ENCODE assay signal across 22 cellular contexts in the genomic region with DNA sequence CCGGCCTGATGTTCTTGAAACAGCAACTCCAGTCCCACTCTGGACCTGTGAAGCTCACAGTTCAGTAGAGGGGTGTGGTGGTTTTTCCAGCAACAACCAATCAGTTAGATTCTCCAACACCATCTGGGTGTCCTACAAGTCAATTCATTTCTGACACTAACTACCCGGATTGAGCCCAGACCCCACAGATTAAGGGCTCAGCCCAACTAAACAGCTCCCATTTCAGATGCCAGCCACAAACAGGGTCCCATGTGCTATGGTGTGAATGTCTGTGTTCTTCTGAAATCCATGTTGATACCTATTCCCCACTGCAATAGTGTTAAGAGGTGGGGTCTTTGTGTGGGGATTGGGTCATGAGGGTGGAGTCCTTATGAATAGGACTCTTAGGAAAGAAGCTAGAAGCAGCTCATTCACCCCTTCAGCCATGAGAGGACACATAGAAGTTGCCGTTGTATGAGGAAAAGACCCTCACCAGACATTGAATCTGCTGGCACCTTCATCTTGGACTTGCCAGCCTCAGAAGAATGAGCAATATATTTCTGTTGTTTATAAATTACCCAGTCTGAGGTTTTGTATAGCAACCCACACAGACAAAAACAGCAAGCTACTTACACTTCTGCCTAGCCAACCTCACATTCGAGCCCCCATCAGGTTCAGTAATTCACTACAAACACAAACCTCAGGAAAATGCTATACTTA.
"Had no signal": no experiment of that assay in that cellular context is flagged by ENCODE, and none has a peak within 500 bp of the region (broad histone marks: within the 10 kb centered on the region; RNA-seq: fewer than 3 reads in every experiment).

No MANE protein-coding gene starts in this region.

- H3K27ac ChIP-seq: neutrophil, ovary, prostate gland, skin epidermis had no signal

- ATAC-seq: activated CD4-positive, alpha-beta T cell treated with anti-CD3 and anti-CD28 coated beads for 36 hours; activated T-helper 17 cell treated with anti-CD3 and anti-CD28 coated beads, Interleukin-2, amount 50 U/mL, for 72 hours; natural killer cell treated with Interleukin-12 subunit alpha and Interleukin-12 subunit beta and Interleukin-15 and Interleukin-18, amount 100 ng/mL, for 72 hours; right cardiac atrium; stimulated activated naive B cell treated with anti-CD40 and anti-IgM and Interleukin-4, amounts not matched to agents 10 μg/mL and 1 μg/mL and 100 μg/mL, for 72 hours had no signal

- H3K4me1 ChIP-seq: prostate gland had no signal

- DNase-seq: activated B cell treated with CpG ODN at 0.5 μM for 24 hours; activated CD4-positive, alpha-beta T cell treated with anti-CD3 and anti-CD28 coated beads for 36 hours; activated CD4-positive, alpha-beta T cell treated with anti-CD3 and anti-CD28 coated beads, Interleukin-2, amount 50 U/mL, for 4 hours; activated CD8-positive, alpha-beta memory T cell treated with anti-CD3 and anti-CD28 coated beads, Interleukin-2, amount 50 U/mL, for 4 hours; activated naive CD4-positive, alpha-beta T cell treated with anti-CD3 and anti-CD28 coated beads for 36 hours; activated naive CD8-positive, alpha-beta T cell treated with anti-CD3 and anti-CD28 coated beads, Interleukin-2, amount 10 ng/mL, durations not matched to agents 7 days and 5 days; activated T-cell treated with anti-CD3 and anti-CD28 coated beads, Interleukin-2, amount 50 U/mL, for 24 hours; amniotic stem cell; effector CD4-positive, alpha-beta T cell; foreskin melanocyte; glutamatergic neuron; hippocampal formation; ovary; right cardiac atrium; stimulated activated CD4-positive, alpha-beta T cell treated with anti-CD3 and anti-CD28 coated beads, Interleukin-2, amount 100 ng/mL, for 24 hours; stimulated activated naive B cell treated with anti-CD40 and anti-IgM and Interleukin-4, amounts not matched to agents 10 μg/mL and 1 μg/mL and 100 μg/mL, for 72 hours; T-helper 9 cell had no signal

- H3K9me3 ChIP-seq: neutrophil, ovary, prostate gland had no signal

- H3K36me3 ChIP-seq: neutrophil, ovary, prostate gland had no signal

- H3K4me3 ChIP-seq: ovary, prostate gland, skin epidermis had no signal

- H3K27me3 ChIP-seq: neutrophil, ovary had no signal
